In genomic region chr13:23466144-23467002, GRCh38 we compare ENCODE assay signal across 1 cellular context.
TF ChIP-seq lines count a peak whose summit lies in the region.

No MANE protein-coding gene starts in this region.

TF ChIP-seq in K562, 482 proteins besides CTCF, POLR2A, EP300 and RAD21 (continued from another document and continues in another):
- TF ChIP-seq BCLAF1 (IDR thresholded peaks at IDR 0.05; ENCODE audit: borderline replicate concordance in 1 of 2, control insufficient read depth in 1 of 2, low read depth in 2 of 2, low read length in 1 of 2), result no peak
- no peak for TF ChIP-seq RUNX1 (IDR thresholded peaks at IDR 0.05; ENCODE audit: low read depth)
- TF ChIP-seq RFX5 (IDR thresholded peaks at IDR 0.05; ENCODE audit: low read depth, low read length), result no peak
- TF ChIP-seq E2F6 (IDR thresholded peaks at IDR 0.05; ENCODE audit: borderline replicate concordance in 1 of 2, extremely low read depth in 1 of 2, insufficient read depth in 1 of 2, insufficient read length in 1 of 2, low read depth in 1 of 2, low read length in 1 of 2, poor library complexity in 1 of 2, severe bottlenecking in 1 of 2), result peak in 1 of 2 experiments; percentile 75
- no peak for TF ChIP-seq MXI1 (IDR thresholded peaks at IDR 0.05; ENCODE audit: low read depth, low read length)
- TF ChIP-seq ZNF263 (CRISPR knock-in tag; IDR thresholded peaks at IDR 0.05; ENCODE audit: borderline replicate concordance), result no peak
- no peak for TF ChIP-seq TAF15 (IDR thresholded peaks at IDR 0.05; ENCODE audit: low read depth, low read length)
- TF ChIP-seq ZNF408 (CRISPR knock-in tag; IDR thresholded peaks at IDR 0.05; ENCODE audit: low read depth), result no peak
- no peak for TF ChIP-seq TAF1 (IDR thresholded peaks at IDR 0.05; ENCODE audit: control insufficient read depth, extremely low read depth, insufficient read depth, low read length, severe bottlenecking)
- TF ChIP-seq MGA (IDR thresholded peaks at IDR 0.05), result peak; percentile 76
- peak; percentile 88 for TF ChIP-seq L3MBTL2 (IDR thresholded peaks at IDR 0.05)
- TF ChIP-seq BRCA1 (IDR thresholded peaks at IDR 0.05), result no peak
- no peak for TF ChIP-seq BRCA1 (CRISPR knock-in tag; IDR thresholded peaks at IDR 0.05)
- TF ChIP-seq CHD4 (IDR thresholded peaks at IDR 0.05; ENCODE audit: insufficient read depth, insufficient replicate concordance, low read depth, low read length, poor library complexity, severe bottlenecking), result no peak
- no peak for TF ChIP-seq ZNF407 (IDR thresholded peaks at IDR 0.05; ENCODE audit: low read depth)
- TF ChIP-seq UBTF (IDR thresholded peaks at IDR 0.05; ENCODE audit: borderline replicate concordance in 1 of 2, low read depth in 2 of 2, low read length in 2 of 2), result peak; percentile 44 to 79; a peak in 1 of 4 replicates
- TF ChIP-seq ETV5 (CRISPR knock-in tag; IDR thresholded peaks at IDR 0.05; ENCODE audit: low read depth), result no peak
- TF ChIP-seq CBX8 (IDR thresholded peaks at IDR 0.05; ENCODE audit: borderline replicate concordance, extremely low read depth, low read depth, low read length, poor library complexity, severe bottlenecking), result no peak
- peak; percentile 79 to 81 for TF ChIP-seq NRF1 (conservative IDR thresholded peaks at IDR 0.05 in 1 of 2, IDR thresholded peaks at IDR 0.05 in 1 of 2)
- peak; percentile 10 for TF ChIP-seq CTCFL (IDR thresholded peaks at IDR 0.05; ENCODE audit: borderline replicate concordance, insufficient read depth, low read depth, low read length, poor library complexity, severe bottlenecking)
- TF ChIP-seq NFIX (CRISPR knock-in tag; IDR thresholded peaks at IDR 0.05; ENCODE audit: low read depth), result no peak
